In genomic region chr12:29437575-29437974, GRCh38 we compare ENCODE assay signal across 1 cellular context.
TF ChIP-seq lines count a peak whose summit lies in the region.

No MANE protein-coding gene starts in this region.

TF ChIP-seq in HepG2, 621 proteins besides CTCF, POLR2A, EP300 and RAD21 (continued from another document):
- TF ChIP-seq PRDM15 (CRISPR knock-in tag; IDR thresholded peaks at IDR 0.05), result no peak
- TF ChIP-seq NR2F6 (IDR thresholded peaks at IDR 0.05), result peak; percentile 10; the same call in 1 of the 2 replicates
- TF ChIP-seq NR2F6 (CRISPR knock-in tag; IDR thresholded peaks at IDR 0.05), result 0 out of 2 replicates have a peak, but pooled peaks have one; percentile 37
- TF ChIP-seq KAT8 (CRISPR knock-in tag; IDR thresholded peaks at IDR 0.05), result 0 out of 2 replicates have a peak, but pooled peaks have one; percentile 16
- no peak for TF ChIP-seq CREBL2 (CRISPR knock-in tag; IDR thresholded peaks at IDR 0.05; ENCODE audit: borderline replicate concordance)
